ENCODE assay signal across 20 cellular contexts in the genomic region with DNA sequence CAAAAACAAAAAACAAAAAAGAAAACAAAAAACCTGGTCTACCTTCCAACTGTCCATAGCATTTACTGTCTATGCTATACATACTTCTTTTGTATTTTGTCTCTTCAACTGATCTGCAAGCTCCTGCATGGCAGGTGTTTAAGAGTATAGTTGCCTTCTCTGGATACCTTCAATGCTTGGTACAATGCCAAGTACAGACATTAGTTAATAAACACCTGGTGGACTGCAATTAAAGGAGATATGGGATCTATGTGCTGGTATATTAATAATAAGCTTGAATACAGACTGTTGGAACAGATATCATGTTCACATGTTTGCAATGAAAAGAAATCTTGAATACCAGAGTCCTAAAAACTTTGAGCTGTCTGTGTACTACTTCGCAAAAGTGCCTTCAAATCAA.
"Had no signal": no experiment of that assay in that cellular context is flagged by ENCODE, and none has a peak within 500 bp of the region (broad histone marks: within the 10 kb centered on the region; RNA-seq: fewer than 3 reads in every experiment).

No MANE protein-coding gene starts in this region.

- DNase-seq: activated CD4-positive, alpha-beta T cell treated with anti-CD3 and anti-CD28 coated beads, Interleukin-2, amount 10 ng/mL, durations not matched to agents 7 days and 5 days; activated CD8-positive, alpha-beta memory T cell treated with anti-CD3 and anti-CD28 coated beads, Interleukin-2, amount 50 U/mL, for 4 hours; activated naive CD4-positive, alpha-beta T cell treated with anti-CD3 and anti-CD28 coated beads for 36 hours; activated T-cell treated with anti-CD3 and anti-CD28 coated beads, Interleukin-2, amount 50 U/mL, for 4 hours; anterior cingulate cortex; gastrocnemius medialis; head of caudate nucleus; kidney; midbrain; occipital lobe; right cardiac atrium; stimulated activated CD4-positive, alpha-beta T cell treated with anti-CD3 and anti-CD28 coated beads, Interleukin-15, amount 100 ng/mL, for 24 hours; stimulated activated CD4-positive, alpha-beta T cell treated with anti-CD3 and anti-CD28 coated beads, Interleukin-2, amount 100 ng/mL, for 48 hours had no signal

- ATAC-seq: activated CD4-positive, CD25-positive, alpha-beta regulatory T cell treated with anti-CD3 and anti-CD28 coated beads, Interleukin-2, amount 50 U/mL, for 24 hours; activated T-cell treated with anti-CD3 and anti-CD28 coated beads, Interleukin-2, amount 50 U/mL, for 4 hours; gastrocnemius medialis; right cardiac atrium had no signal

- H3K4me3 ChIP-seq: breast epithelium, coronary artery, gastrocnemius medialis, lung, skin epidermis, tibial nerve, vagina had no signal

- FAIRE-seq: kidney had no signal

- H3K9me3 ChIP-seq: breast epithelium, gastrocnemius medialis, tibial nerve, vagina had no signal

- H3K27me3 ChIP-seq: breast epithelium, gastrocnemius medialis, tibial nerve, vagina had no signal

- H3K27ac ChIP-seq: breast epithelium, coronary artery, gastrocnemius medialis, skin epidermis, tibial nerve, vagina had no signal

- H3K36me3 ChIP-seq: breast epithelium, gastrocnemius medialis, tibial nerve, vagina had no signal
